Comparison of ENCODE assay signal across 9 cellular contexts in genomic region chr7:129213828-129214227, GRCh38.
DNase-seq lines count a peak whose midpoint lies in the region; ATAC-seq and TF ChIP-seq lines count a peak whose summit lies in the region.
"Had no signal": no experiment of that assay in that cellular context is flagged by ENCODE, and none has a peak within 500 bp of the region (broad histone marks: within the 10 kb centered on the region; RNA-seq: fewer than 3 reads in every experiment).

No MANE protein-coding gene starts in this region.

- TF ChIP-seq POLR2A in NB4 (IDR thresholded peaks at IDR 0.05; ENCODE audit: extremely low read depth, insufficient read length): no peak

- ATAC-seq in HG03442 (IDR thresholded peaks at IDR 0.05; ENCODE audit: unreplicated experiment) (no peak), HG03095 (IDR thresholded peaks at IDR 0.05; ENCODE audit: unreplicated experiment) (no peak)

- H3K36me3 ChIP-seq in brain microvascular endothelial cell (replicated peaks): no peaks in the 10 kb centered on the region

- in situ Hi-C loops in brain microvascular endothelial cell (cut with HindIII; ENCODE audit: low pct_ligation_motif_present, low sequenced_read_pairs): no loop called here

- no peak for TF ChIP-seq CTCF in NB4 (IDR thresholded peaks at IDR 0.05; ENCODE audit: low read depth, low read length)
- peak; percentile 30 for TF ChIP-seq CTCF in brain microvascular endothelial cell (IDR thresholded peaks at IDR 0.05; ENCODE audit: low read depth, low read length, missing control alignments)

- H3K27me3 ChIP-seq in brain microvascular endothelial cell (replicated peaks): no peaks in the 10 kb centered on the region
- H3K27me3 ChIP-seq: tibial nerve had no signal

- H3K4me3 ChIP-seq in NB4 (ENCODE audit: low read depth, low read length): no peak overlapping the region
- no peak overlapping the region for H3K4me3 ChIP-seq in brain microvascular endothelial cell (ENCODE audit: low read depth, low read length)
- H3K4me3 ChIP-seq: tibial nerve had no signal

- DNase-seq in NCI-H2107 (lab: John Stamatoyannopoulos, UW) (peak; percentile 56), NCI-H2107 treated with DMSO at 0.1 percent for 48 hours (lab: John Stamatoyannopoulos, UW; ENCODE audit: unreplicated experiment) (no peak), NB4 (ENCODE audit: low read depth) (peak; percentile 71), brain microvascular endothelial cell (no peak), pons (ENCODE audit: low spot score) (peak; percentile 57)
- DNase-seq in stimulated activated CD8-positive, alpha-beta memory T cell treated with anti-CD3 and anti-CD28 coated beads, Interleukin-4, amount 100 ng/mL, for 48 hours: no peak

- no peak overlapping the region for H3K27ac ChIP-seq in brain microvascular endothelial cell
- H3K27ac ChIP-seq: tibial nerve had no signal

Comparison
In these comparisons a context has a peak if more than half of its experiments do, and no peak if none do; other contexts are left out.
1. DNase-seq: peak in NCI-H2107 (single experiment), NB4 (single experiment) and pons (single experiment); none in NCI-H2107 treated with DMSO at 0.1 percent for 48 hours (single experiment), brain microvascular endothelial cell (single experiment) and stimulated activated CD8-positive, alpha-beta memory T cell treated with anti-CD3 and anti-CD28 coated beads, Interleukin-4, amount 100 ng/mL, for 48 hours (single experiment).